In genomic region chr12:54232790-54233189, GRCh38 we compare ENCODE assay signal across 14 cellular contexts. TPM values are rescaled to one million over a fixed set of nuclear protein-coding genes. Genes with fewer than 3 reads are reported as not detected.
DNase-seq lines count a peak whose midpoint lies in the region; ATAC-seq and TF ChIP-seq lines count a peak whose summit lies in the region.
"Had no signal": no experiment of that assay in that cellular context is flagged by ENCODE, and none has a peak within 500 bp of the region (broad histone marks: within the 10 kb centered on the region; RNA-seq: fewer than 3 reads in every experiment).

No MANE protein-coding gene starts in this region.

- no peaks in the 10 kb centered on the region for H3K4me1 Mint-ChIP-seq in progenitor cell of endocrine pancreas (ENCODE audit: low read depth)

- no peak overlapping the region for H3K27ac Mint-ChIP-seq in progenitor cell of endocrine pancreas
- H3K27ac Mint-ChIP-seq: activated CD4-positive, alpha-beta memory T cell treated with anti-CD3 and anti-CD28 coated beads, Interleukin-2, amount 10 ng/mL, durations not matched to agents 7 days and 5 days; stimulated activated naive CD8-positive, alpha-beta T cell treated with anti-CD3 and anti-CD28 coated beads, Interleukin-15, Interleukin-2, amounts not matched to agents 100 ng/mL and 50 ng/mL, for 24 hours had no signal

- DNase-seq in Daoy (ENCODE audit: low read depth) = peak; percentile 66
- peak; percentile 41 for DNase-seq in M059J (ENCODE audit: low read depth)
- DNase-seq in epithelial cell of proximal tubule (ENCODE audit: low read depth) = no peak
- DNase-seq in progenitor cell of endocrine pancreas (ENCODE audit: low spot score, unreplicated experiment) = no peak
- no peak for DNase-seq in AML-193 (lab: John Stamatoyannopoulos, UW)
- DNase-seq in SHP77 treated with DMSO at 0.1 percent for 48 hours (lab: John Stamatoyannopoulos, UW) = no peak
- no peak for DNase-seq in NOMO-1 (lab: John Stamatoyannopoulos, UW; ENCODE audit: unreplicated experiment in 2 of 2)
- DNase-seq: activated CD4-positive, alpha-beta memory T cell treated with anti-CD3 and anti-CD28 coated beads, Interleukin-2, amount 10 ng/mL, durations not matched to agents 7 days and 5 days; activated effector memory CD4-positive, alpha-beta T cell treated with anti-CD3 and anti-CD28 coated beads, Interleukin-2, amount 50 U/mL, for 16 hours; Caco-2; stimulated activated CD4-positive, alpha-beta T cell treated with anti-CD3 and anti-CD28 coated beads, Interleukin-4, amount 100 ng/mL, for 4 hours; T1000 had no signal

- H3K36me3 Mint-ChIP-seq in progenitor cell of endocrine pancreas (ENCODE audit: insufficient read depth) = peaks cover 14% of the 10 kb centered on the region

- ATAC-seq in HG03045 (IDR thresholded peaks at IDR 0.05; ENCODE audit: unreplicated experiment) = no peak

- no peaks in the 10 kb centered on the region for H3K27me3 Mint-ChIP-seq in progenitor cell of endocrine pancreas
- H3K27me3 Mint-ChIP-seq: activated CD4-positive, alpha-beta memory T cell treated with anti-CD3 and anti-CD28 coated beads, Interleukin-2, amount 10 ng/mL, durations not matched to agents 7 days and 5 days; stimulated activated naive CD8-positive, alpha-beta T cell treated with anti-CD3 and anti-CD28 coated beads, Interleukin-15, Interleukin-2, amounts not matched to agents 100 ng/mL and 50 ng/mL, for 24 hours had no signal

- TF ChIP-seq CTCF in epithelial cell of proximal tubule (conservative IDR thresholded peaks at IDR 0.05; ENCODE audit: low read depth, low read length) (peak; percentile 28), progenitor cell of endocrine pancreas (IDR thresholded peaks at IDR 0.05; ENCODE audit: unreplicated experiment) (peak; percentile 34)

- no peak overlapping the region for H3K4me3 Mint-ChIP-seq in progenitor cell of endocrine pancreas (ENCODE audit: low read depth)
- H3K4me3 Mint-ChIP-seq: activated CD4-positive, alpha-beta memory T cell treated with anti-CD3 and anti-CD28 coated beads, Interleukin-2, amount 10 ng/mL, durations not matched to agents 7 days and 5 days; stimulated activated naive CD8-positive, alpha-beta T cell treated with anti-CD3 and anti-CD28 coated beads, Interleukin-15, Interleukin-2, amounts not matched to agents 100 ng/mL and 50 ng/mL, for 24 hours had no signal

- H3K9me3 Mint-ChIP-seq in progenitor cell of endocrine pancreas (ENCODE audit: low read depth) = no peaks in the 10 kb centered on the region
- H3K9me3 Mint-ChIP-seq: activated CD4-positive, alpha-beta memory T cell treated with anti-CD3 and anti-CD28 coated beads, Interleukin-2, amount 10 ng/mL, durations not matched to agents 7 days and 5 days; stimulated activated naive CD8-positive, alpha-beta T cell treated with anti-CD3 and anti-CD28 coated beads, Interleukin-15, Interleukin-2, amounts not matched to agents 100 ng/mL and 50 ng/mL, for 24 hours had no signal

- no peak overlapping the region for H3K4me3 ChIP-seq in epithelial cell of proximal tubule (ENCODE audit: low read depth, low read length)

RNA-seq across cellular contexts. Expression of gene SMUG1, which starts 44.0 kb away (rescaled TPM):
- total RNA-seq in Daoy (2014; rRNA removed; shearing (Covaris generic)) = 67.7 and 71.6 TPM in 2 replicates
- 36.9 and 38.2 TPM in 2 replicates for total RNA-seq in M059J (2014; rRNA removed; shearing (Covaris generic))
- total RNA-seq in epithelial cell of proximal tubule = 44.6 and 48.0 TPM in 2 replicates
- 53.1 and 57.6 TPM in 2 replicates for total RNA-seq in progenitor cell of endocrine pancreas

RNA-seq across cellular contexts. Expression of gene CBX5, which starts 47.1 kb away (rescaled TPM):
- total RNA-seq in Daoy (2014; rRNA removed; shearing (Covaris generic)) = 44.9 and 64.3 TPM in 2 replicates
- 37.0 and 63.1 TPM in 2 replicates for total RNA-seq in M059J (2014; rRNA removed; shearing (Covaris generic))
- total RNA-seq in epithelial cell of proximal tubule (61.5 and 67.3 TPM in 2 replicates), progenitor cell of endocrine pancreas (261 and 271 TPM in 2 replicates)

RNA-seq across cellular contexts. Expression of gene HNRNPA1, which starts 47.7 kb away (rescaled TPM):
- 499 and 609 TPM in 2 replicates for total RNA-seq in Daoy (2014; rRNA removed; shearing (Covaris generic))
- total RNA-seq in M059J (2014; rRNA removed; shearing (Covaris generic)) = 317 and 339 TPM in 2 replicates
- total RNA-seq in epithelial cell of proximal tubule (941 and 1,064 TPM in 2 replicates), progenitor cell of endocrine pancreas (2,514 and 2,551 TPM in 2 replicates)

Comparison
In these comparisons a context has a peak if more than half of its experiments do, and no peak if none do; other contexts are left out.
1. DNase-seq: peak in Daoy (single experiment) and M059J (single experiment); none in epithelial cell of proximal tubule (single experiment), progenitor cell of endocrine pancreas (single experiment), AML-193 (0 of 2), SHP77 treated with DMSO at 0.1 percent for 48 hours (single experiment) and NOMO-1 (0 of 2).